In the genomic region with DNA sequence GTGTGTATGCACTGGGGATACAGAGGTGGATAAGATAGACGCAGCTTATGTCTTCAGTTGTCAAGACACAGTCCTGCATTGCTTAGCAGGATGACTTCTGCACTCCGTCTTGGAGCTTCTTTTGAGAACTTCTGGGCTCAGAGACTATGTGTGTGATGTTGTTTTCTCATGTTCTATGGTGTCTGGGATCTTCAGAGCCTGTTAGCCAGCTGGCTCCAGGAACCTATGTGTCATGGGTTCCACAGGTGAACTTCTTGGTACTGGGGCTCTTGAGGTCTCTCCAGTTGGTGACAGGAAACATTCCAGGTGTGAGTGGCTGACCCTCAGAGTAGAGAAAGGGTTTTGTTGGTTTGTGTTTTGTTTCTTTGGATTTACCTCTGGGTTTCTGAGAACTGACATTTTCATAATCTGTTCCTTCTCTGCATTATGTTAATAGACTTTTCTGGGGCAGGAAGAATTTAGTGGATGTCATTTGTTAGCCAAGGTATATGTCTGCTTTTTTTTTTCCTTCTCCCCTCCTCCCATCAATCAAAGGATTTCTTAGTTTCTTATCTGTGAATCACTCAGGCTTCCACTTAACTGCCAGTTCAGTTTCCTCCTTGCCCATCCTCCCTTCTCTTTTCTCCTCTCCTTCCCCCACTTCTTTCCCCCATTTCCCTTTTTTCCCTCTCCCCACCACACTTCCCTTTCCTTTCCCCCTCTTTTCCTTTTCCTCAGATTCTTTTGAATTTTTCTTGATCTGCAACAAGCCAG, we compare ENCODE assay signal across 27 cellular contexts. TPM values are rescaled to one million over a fixed set of nuclear protein-coding genes. Genes with fewer than 3 reads are reported as not detected.
A peak's percentile ranks its signal among the peaks of the same experiment; 100 is the strongest.
DNase-seq lines count a peak whose midpoint lies in the region; ATAC-seq, FAIRE-seq and TF ChIP-seq lines count a peak whose summit lies in the region.
"Had no signal": no experiment of that assay in that cellular context is flagged by ENCODE, and none has a peak within 500 bp of the region (broad histone marks: within the 10 kb centered on the region; RNA-seq: fewer than 3 reads in every experiment).

No MANE protein-coding gene starts in this region.

- no peak for TF ChIP-seq POLR2A in K562 (conservative IDR thresholded peaks at IDR 0.05)

- in situ Hi-C loops in GM23248 (cut with MboI), result no loop called here
- in situ Hi-C loops in K562 (cut with MboI), result no loop called here

- H3K4me3 ChIP-seq in GM23248 (no peak overlapping the region), K562 (no peak overlapping the region), right cardiac atrium (ENCODE audit: low read length) (no peak overlapping the region)
- H3K4me3 ChIP-seq: colonic mucosa, lung, SK-N-MC, smooth muscle cell, stomach, thyroid gland had no signal

- H3K4me2 ChIP-seq in GM23248 (ENCODE audit: unreplicated experiment) (no peak overlapping the region), K562 (ENCODE audit: insufficient read depth, low read length) (no peak overlapping the region)
- H3K4me2 ChIP-seq: smooth muscle cell had no signal

- no peaks in the 10 kb centered on the region for H3K27me3 Mint-ChIP-seq in mesothelial cell of epicardium (ENCODE audit: low read depth)
- H3K27me3 Mint-ChIP-seq: CD4-positive, CD25-positive, alpha-beta regulatory T cell had no signal

- no peak for FAIRE-seq in K562 (lab: Jason Lieb, UNC)

- no peak for TF ChIP-seq RAD21 in K562 (CRISPR knock-in tag; conservative IDR thresholded peaks at IDR 0.05 in 1 of 2, IDR thresholded peaks at IDR 0.05 in 1 of 2)

- ATAC-seq in K562 (no peak), right cardiac atrium (no peak), Right ventricle myocardium inferior (no peak)
- ATAC-seq: activated T-cell treated with anti-CD3 and anti-CD28 coated beads, Interleukin-2, amount 50 U/mL, for 4 hours; T-helper 17 cell had no signal

- intact Hi-C loops in K562 (cut with micrococcal nuclease), result no loop called here
- intact Hi-C loops in right cardiac atrium (cut with DNase I), result no loop called here
- intact Hi-C loops in Right ventricle myocardium inferior (cut with DNase I), result no loop called here

- WGBS in GM23248 (ENCODE audit: low coverage in 1 of 2, low lambda C conversion rate in 2 of 2, missing lambda C conversion rate in 2 of 2), 2 experiments, result 62 to 73% methylated on average over 2 of the region's 2 CpGs
- whole genome bisulfite sequencing in K562 (ENCODE audit: insufficient coverage, low coverage, missing lambda C conversion rate), result 24% methylated on average over 2 of the region's 2 CpGs
- 91% methylated on average over 2 of the region's 2 CpGs for WGBS in right cardiac atrium

- peaks cover 6% of the 10 kb centered on the region for H3K36me3 Mint-ChIP-seq in mesothelial cell of epicardium

- no TSS peak for BruUV-seq in K562 (replicated peaks; lab: Mats Ljungman, UMichigan)

- DNase-seq in GM23248 (peak; percentile 13), K562 (ENCODE audit: extremely low read depth in 1 of 4, low spot score in 3 of 4) (no peak), mesothelial cell of epicardium (ENCODE audit: low spot score in 2 of 2, unreplicated experiment in 2 of 2) (no peak), NCI-H2029 treated with DMSO at 0.1 percent for 48 hours (lab: John Stamatoyannopoulos, UW) (no peak), right cardiac atrium (no peak), Right ventricle myocardium inferior (ENCODE audit: missing footprints) (no peak), NCI-H2196 (lab: John Stamatoyannopoulos, UW; ENCODE audit: unreplicated experiment) (no peak)
- DNase-seq: activated CD4-positive, alpha-beta T cell treated with anti-CD3 and anti-CD28 coated beads for 4 hours; activated naive CD4-positive, alpha-beta T cell treated with anti-CD3 and anti-CD28 coated beads for 36 hours; activated T-cell treated with anti-CD3 and anti-CD28 coated beads, Interleukin-2, amount 50 U/mL, for 4 hours; CD4-positive, CD25-positive, alpha-beta regulatory T cell; colonic mucosa; effector CD8-positive, alpha-beta T cell; H9; kidney glomerular epithelial cell; NCI-H1436; NCI-H82; occipital lobe; RPMI8226; stimulated activated CD4-positive, alpha-beta T cell treated with anti-CD3 and anti-CD28 coated beads, Interleukin-1b, Interleukin-23, amount 100 ng/mL, for 48 hours; stomach; T-helper 17 cell; thyroid gland had no signal

- H3K36me3 ChIP-seq in GM23248 (ENCODE audit: low read depth) (no peaks in the 10 kb centered on the region), KOPT-K1 (ENCODE audit: insufficient read depth, low read length) (no peaks in the 10 kb centered on the region), K562 (ENCODE audit: control insufficient read depth, insufficient read depth, low read length) (no peaks in the 10 kb centered on the region)
- H3K36me3 ChIP-seq: colonic mucosa, stomach, thyroid gland had no signal

- H2AFZ ChIP-seq in GM23248 (no peak overlapping the region), K562 (ENCODE audit: low read depth, low read length) (no peak overlapping the region)

- CTCF ChIA-PET in K562 (lab: Yijun Ruan, JAX; ENCODE audit: low intra/inter-chr PET ratio), result no interaction called here

- no peaks in the 10 kb centered on the region for H3K9me1 ChIP-seq in K562 (ENCODE audit: control insufficient read depth, insufficient read depth, low read length)

- no peak for TF ChIP-seq CTCF in K562 (IDR thresholded peaks at IDR 0.05 in 2 of 3, conservative IDR thresholded peaks at IDR 0.05 in 1 of 3; ENCODE audit: insufficient read depth in 2 of 3, low read depth in 1 of 3, low read length in 3 of 3)
- TF ChIP-seq CTCF in mesothelial cell of epicardium (IDR thresholded peaks at IDR 0.05; ENCODE audit: unreplicated experiment), result no peak

- peak overlapping the region; percentile 44 for H3K27ac Mint-ChIP-seq in mesothelial cell of epicardium
- H3K27ac Mint-ChIP-seq: activated naive CD4-positive, alpha-beta T cell treated with anti-CD3 and anti-CD28 coated beads for 36 hours; CD4-positive, CD25-positive, alpha-beta regulatory T cell; H9; T-helper 17 cell had no signal

- no peaks in the 10 kb centered on the region for H3K9me2 ChIP-seq in GM23248 (ENCODE audit: insufficient read depth)

- H3K4me1 Mint-ChIP-seq in mesothelial cell of epicardium, result peaks cover 36% of the 10 kb centered on the region

- H3K79me2 ChIP-seq in GM23248 (ENCODE audit: insufficient read depth) (0 out of 2 replicates have a peak, but pooled peaks cover 3% of the 10 kb centered on the region), K562 (ENCODE audit: control insufficient read depth, insufficient read depth, low read length) (no peaks in the 10 kb centered on the region)

- peaks cover 18% of the 10 kb centered on the region for H3K9me3 Mint-ChIP-seq in mesothelial cell of epicardium
- H3K9me3 Mint-ChIP-seq: activated naive CD4-positive, alpha-beta T cell treated with anti-CD3 and anti-CD28 coated beads for 36 hours; activated T-cell treated with anti-CD3 and anti-CD28 coated beads, Interleukin-2, amount 50 U/mL, for 4 hours had no signal

- no peaks in the 10 kb centered on the region for H4K20me1 ChIP-seq in GM23248 (ENCODE audit: insufficient read depth)
- H4K20me1 ChIP-seq in K562 (replicated peaks; ENCODE audit: control insufficient read depth, insufficient read depth, low read length), result no peaks in the 10 kb centered on the region

- POLR2A ChIA-PET in K562 (lab: Yijun Ruan, JAX), result interaction anchor here (1.0 kb wide), 1 partner anchor 9 kb away, joined by 4 read pairs; no protein-coding TSS in a partner anchor

- H3K9ac ChIP-seq in GM23248, result no peak overlapping the region
- no peak overlapping the region for H3K9ac ChIP-seq in K562 (ENCODE audit: insufficient read depth in 1 of 2, low read depth in 2 of 2, low read length in 2 of 2)

- H3K4me1 ChIP-seq in GM23248 (ENCODE audit: insufficient read depth) (peaks cover 16% of the 10 kb centered on the region; the same call in 1 of the 2 replicates), K562 (replicated peaks in 1 of 2; ENCODE audit: control insufficient read depth in 2 of 2, insufficient read depth in 2 of 2, low read length in 2 of 2) (no peaks in the 10 kb centered on the region; a peak in 1 of 5 replicates), right cardiac atrium (ENCODE audit: control insufficient read depth, insufficient read depth, low read length) (no peaks in the 10 kb centered on the region)
- H3K4me1 ChIP-seq: colonic mucosa had no signal

- H3K27me3 ChIP-seq in GM23248 (replicated peaks; ENCODE audit: insufficient read depth) (no peaks in the 10 kb centered on the region), K562 (ENCODE audit: control insufficient read depth in 2 of 2, insufficient read depth in 2 of 2, low read length in 2 of 2) (peaks cover 0 to 7% of the 10 kb centered on the region in 2 experiments; a peak in 2 of 5 replicates), right cardiac atrium (ENCODE audit: control insufficient read depth, insufficient read depth) (no peaks in the 10 kb centered on the region)
- H3K27me3 ChIP-seq: colonic mucosa, stomach, thyroid gland had no signal

- H3K4me3 Mint-ChIP-seq in mesothelial cell of epicardium, result no peak overlapping the region
- H3K4me3 Mint-ChIP-seq: activated naive CD4-positive, alpha-beta T cell treated with anti-CD3 and anti-CD28 coated beads for 36 hours; activated T-cell treated with anti-CD3 and anti-CD28 coated beads, Interleukin-2, amount 50 U/mL, for 4 hours; CD4-positive, CD25-positive, alpha-beta regulatory T cell; H9; T-helper 17 cell had no signal

- H3K27ac ChIP-seq in GM23248 (no peak overlapping the region), KOPT-K1 (ENCODE audit: low read depth, low read length, poor library complexity, severe bottlenecking) (peak overlapping the region; percentile 47), K562 (ENCODE audit: extremely low read depth, low read depth, low read length) (no peak overlapping the region), right cardiac atrium (ENCODE audit: low read length) (no peak overlapping the region)
- H3K27ac ChIP-seq: colonic mucosa, SK-N-MC had no signal

- H3K9me3 ChIP-seq in GM23248 (ENCODE audit: low read depth), result no peaks in the 10 kb centered on the region
- H3K9me3 ChIP-seq in KOPT-K1 (ENCODE audit: insufficient read depth, low read length, poor library complexity, severe bottlenecking), result no peaks in the 10 kb centered on the region
- H3K9me3 ChIP-seq in K562 (replicated peaks; ENCODE audit: control insufficient read depth, insufficient read depth, low read depth, low read length), result no peaks in the 10 kb centered on the region
- no peaks in the 10 kb centered on the region for H3K9me3 ChIP-seq in right cardiac atrium (ENCODE audit: control insufficient read depth, low read length)
- H3K9me3 ChIP-seq: colonic mucosa, stomach, thyroid gland had no signal

- no peak for TF ChIP-seq EP300 in K562 (IDR thresholded peaks at IDR 0.05; ENCODE audit: low read length)

- no peaks in the 10 kb centered on the region for H3F3A ChIP-seq in GM23248 (ENCODE audit: insufficient read depth)

RNA-seq across cellular contexts. Expression of a gene that starts 18.1 kb away (rescaled TPM):
- 11.4 and 16.9 TPM in 2 replicates for total RNA-seq in GM23248 (2014; rRNA removed; shearing (Covaris generic))
- polyA plus RNA-seq in GM23248 (2016; fragmentation: Nextera tagmentation; extraction: Ambion mirVana) (12.8 and 16.4 TPM in 2 replicates), K562 (2011; rRNA removed) (9.7 TPM in 2 replicates), K562 (2014; fragmentation: Illumina TruSeq; extraction: Trizol) (11.4 and 13.1 TPM in 2 replicates), K562 (2014; fragmentation: Nextera tagmentation; extraction: Ambion mirVana) (10 to 100 TPM; 12.6 to 15.4 TPM), K562 (2014; rRNA removed) (11.7 and 12.3 TPM in 2 replicates), right cardiac atrium (10.0 TPM)
- 24.6 and 32.7 TPM in 2 replicates for total RNA-seq in K562 (2011; cell fraction: chromatin; rRNA removed; ENCODE audit: low replicate concordance)
- 11.2 and 13.0 TPM in 2 replicates for total RNA-seq in K562 (2011; cell fraction: nucleolus; rRNA removed)
- total RNA-seq in K562 (2011; cell fraction: nucleoplasm; rRNA removed), result 22.0 and 23.1 TPM in 2 replicates
- total RNA-seq in K562 (2014; rRNA removed) (10.4 and 10.8 TPM in 2 replicates), K562 (2014; rRNA removed; fragmentation: Illumina TruSeq; extraction: Trizol) (15.0 and 17.6 TPM in 2 replicates), K562 (2015; rRNA removed; fragmentation: Illumina TruSeq; extraction: Trizol) (17.9 and 19.2 TPM in 2 replicates), K562 (2021) (10.6 and 12.1 TPM in 2 replicates), mesothelial cell of epicardium (21.8 to 26.8 TPM (median 26.8 TPM) in 3 replicates), right cardiac atrium (10 to 100 TPM; 17.4 to 20.5 (median 20.2) TPM), Right ventricle myocardium inferior (28.5 TPM)
- 5.6 and 10.0 TPM in 2 replicates for polyA plus RNA-seq in K562 (2011; cell fraction: cytosol; rRNA removed)
- 7.6 and 11.6 TPM in 2 replicates for polyA plus RNA-seq in K562 (2011; cell fraction: nucleus; rRNA removed)
- polyA plus RNA-seq in K562 (2012), result 11.1 and 43.7 TPM in 2 replicates
- polyA minus RNA-seq in K562 (2011; rRNA and poly(A)+ RNA removed), result 20.1 and 26.5 TPM in 2 replicates
- polyA minus RNA-seq in K562 (2011; cell fraction: cytosol; rRNA and poly(A)+ RNA removed), result 6.1 and 6.9 TPM in 2 replicates
- polyA minus RNA-seq in K562 (2011; cell fraction: nucleus; rRNA and poly(A)+ RNA removed), result 19.9 and 37.7 TPM in 2 replicates
